ENCODE assay signal across 8 cellular contexts in genomic region chr2:101806123-101806522, GRCh38.
DNase-seq lines count a peak whose midpoint lies in the region; ATAC-seq and TF ChIP-seq lines count a peak whose summit lies in the region.

No MANE protein-coding gene starts in this region.

- H2AK5ac ChIP-seq in neuronal stem cell (ENCODE audit: low read depth, low read length) = no peak overlapping the region

- H3K4me3 Mint-ChIP-seq in effector memory CD8-positive, alpha-beta T cell = peak overlapping the region in 1 of 2 donors; percentile 47

- H4K91ac ChIP-seq in neuronal stem cell (ENCODE audit: low read depth, low read length, poor library complexity) = no peak overlapping the region

- no peak overlapping the region for H3K14ac ChIP-seq in neuronal stem cell (ENCODE audit: low read length)

- no peak overlapping the region for H2BK12ac ChIP-seq in neuronal stem cell (ENCODE audit: low read length)

- no peak overlapping the region for H3K4me2 ChIP-seq in neuronal stem cell (ENCODE audit: insufficient read depth, low read length, poor library complexity, severe bottlenecking)

- peaks cover 0 to 3% of the 10 kb centered on the region in 2 donors for H3K36me3 ChIP-seq in neuronal stem cell (replicated peaks in 1 of 2; ENCODE audit: control insufficient read depth in 2 of 2, insufficient read depth in 2 of 2, low read length in 2 of 2)

- no peaks in the 10 kb centered on the region for H3K9me3 ChIP-seq in neuronal stem cell (replicated peaks in 1 of 2; ENCODE audit: control insufficient read depth in 2 of 2, insufficient read depth in 1 of 2, low read depth in 1 of 2, low read length in 2 of 2)

- no peak overlapping the region for H2AFZ ChIP-seq in neuronal stem cell (ENCODE audit: low read length)

- POLR2A ChIA-PET in HEK293T (lab: Yijun Ruan, JAX) = no interaction called here

- no peak overlapping the region for H3K23ac ChIP-seq in neuronal stem cell (ENCODE audit: low read depth, low read length, poor library complexity)

- peaks cover 22 to 64% of the 10 kb centered on the region in 2 donors for H3K4me1 Mint-ChIP-seq in effector memory CD8-positive, alpha-beta T cell (ENCODE audit: low read depth in 2 of 2)

- H3K4me1 ChIP-seq in neuronal stem cell (ENCODE audit: control insufficient read depth in 2 of 2, insufficient read depth in 1 of 2, low read depth in 1 of 2, low read length in 2 of 2) = peaks cover 27 to 44% of the 10 kb centered on the region in 2 donors

- H3K27me3 ChIP-seq in neuronal stem cell (ENCODE audit: control insufficient read depth in 3 of 3, insufficient read depth in 3 of 3, low read depth in 1 of 3, low read length in 3 of 3) = no peaks in the 10 kb centered on the region

- no peaks in the 10 kb centered on the region for H3K9me3 Mint-ChIP-seq in effector memory CD8-positive, alpha-beta T cell

- peaks cover 5% of the 10 kb centered on the region for H3K36me3 Mint-ChIP-seq in effector memory CD8-positive, alpha-beta T cell (ENCODE audit: insufficient read depth)

- peak; percentile 48 for DNase-seq in GM04504 (ENCODE audit: low read depth)
- peak; percentile 46 for DNase-seq in NCI-H69 (lab: John Stamatoyannopoulos, UW)
- no peak for DNase-seq in effector memory CD8-positive, alpha-beta T cell
- DNase-seq in neuronal stem cell (ENCODE audit: low spot score) = peak; percentile 31
- no peak for DNase-seq in NCI-H1417 (lab: John Stamatoyannopoulos, UW)
- DNase-seq in pons (ENCODE audit: low spot score) = no peak
- no peak for DNase-seq in HEK293T (ENCODE audit: extremely low spot score)

- no peak overlapping the region for H2BK15ac ChIP-seq in neuronal stem cell (ENCODE audit: low read length)

- peak overlapping the region; percentile 74 for H3K27ac ChIP-seq in neuronal stem cell (replicated peaks; ENCODE audit: low read length)

- peak overlapping the region; percentile 74 to 83 for H3K27ac Mint-ChIP-seq in effector memory CD8-positive, alpha-beta T cell

- H3K18ac ChIP-seq in neuronal stem cell (ENCODE audit: low read length) = no peak overlapping the region

- H3K79me1 ChIP-seq in neuronal stem cell (ENCODE audit: low read depth, low read length) = no peaks in the 10 kb centered on the region

- H2BK5ac ChIP-seq in neuronal stem cell (ENCODE audit: low read length) = no peak overlapping the region

- H3K4ac ChIP-seq in neuronal stem cell (ENCODE audit: low read length) = no peak overlapping the region

- no peaks in the 10 kb centered on the region for H3K27me3 Mint-ChIP-seq in effector memory CD8-positive, alpha-beta T cell

- peak; percentile 66 for ATAC-seq in effector memory CD8-positive, alpha-beta T cell (replicated peaks)
- ATAC-seq in GM18867 (IDR thresholded peaks at IDR 0.05; ENCODE audit: unreplicated experiment) = no peak

- no peak overlapping the region for H3K9ac ChIP-seq in neuronal stem cell (ENCODE audit: low read depth, low read length, poor library complexity)

- CTCF ChIA-PET in HEK293T (lab: Yijun Ruan, JAX) = no interaction called here

- no peak overlapping the region for H4K8ac ChIP-seq in neuronal stem cell (ENCODE audit: low read depth, low read length)

- H3K4me3 ChIP-seq in neuronal stem cell (ENCODE audit: low read length in 2 of 2) = no peak overlapping the region

- no CpG with 5 or more reads among the region's 5 CpGs for whole genome bisulfite sequencing in neuronal stem cell (ENCODE audit: extremely low coverage in 2 of 2, insufficient read length in 2 of 2, insufficient replicate concordance in 1 of 2), 2 donors

- H2BK120ac ChIP-seq in neuronal stem cell (ENCODE audit: low read depth, low read length) = no peak overlapping the region

TF ChIP-seq in HEK293T, 16 proteins besides CTCF, POLR2A, EP300 and RAD21:
- TF ChIP-seq NFRKB (IDR thresholded peaks at IDR 0.05) = no peak

Comparison
In these comparisons a context has a peak if more than half of its experiments do, and no peak if none do; other contexts are left out.
1. DNase-seq: peak in GM04504 (single experiment), NCI-H69 (single experiment) and neuronal stem cell (single experiment); none in effector memory CD8-positive, alpha-beta T cell (0 of 3), NCI-H1417 (0 of 3), pons (single experiment) and HEK293T (single experiment).